ENCODE assay signal across 8 cellular contexts in genomic region chr17:81601525-81602120, GRCh38. TPM values are rescaled to one million over a fixed set of nuclear protein-coding genes. Genes with fewer than 3 reads are reported as not detected.
DNase-seq lines count a peak whose midpoint lies in the region; ATAC-seq and TF ChIP-seq lines count a peak whose summit lies in the region.

No MANE protein-coding gene starts in this region.

- H3K27me3 ChIP-seq in adipocyte (replicated peaks; ENCODE audit: control insufficient read depth, insufficient read depth, low read length), result no peaks in the 10 kb centered on the region

- no peak overlapping the region for H3K9ac ChIP-seq in adipocyte (ENCODE audit: low read length)

- intact Hi-C loops in left ventricle myocardium superior (cut with micrococcal nuclease), result no loop called here
- intact Hi-C loops in sciatic nerve (cut with DNase I), result loop anchor here (10.0 kb wide), 1 partner anchor 347 kb away; no protein-coding TSS in a partner anchor

- TF ChIP-seq CTCF in LNCAP (IDR thresholded peaks at IDR 0.05), result peak; percentile 73

- H3K36me3 ChIP-seq in adipocyte (ENCODE audit: control insufficient read depth, insufficient read depth, low read length, severe bottlenecking), result peaks cover 83% of the 10 kb centered on the region

- DNase-seq in GF-D8 (lab: John Stamatoyannopoulos, UW) (peak; percentile 32), RKO (ENCODE audit: low spot score) (peak; percentile 75), adipocyte (ENCODE audit: low read depth) (peak; percentile 87), left ventricle myocardium superior (no peak), sciatic nerve (ENCODE audit: low spot score) (no peak)

- no peaks in the 10 kb centered on the region for H3K9me3 ChIP-seq in adipocyte (ENCODE audit: control insufficient read depth, low read length)

- H3K4me3 ChIP-seq in adipocyte (ENCODE audit: low read length), result no peak overlapping the region

- H3K4me1 ChIP-seq in adipocyte (ENCODE audit: control insufficient read depth, insufficient read depth, low read length), result peaks cover 18% of the 10 kb centered on the region

- ATAC-seq in left ventricle myocardium superior, result peak; percentile 82
- ATAC-seq in sciatic nerve, result peak; percentile 86
- ATAC-seq in GM18907 (IDR thresholded peaks at IDR 0.05; ENCODE audit: unreplicated experiment), result no peak
- no peak for ATAC-seq in HG03432 (IDR thresholded peaks at IDR 0.05; ENCODE audit: unreplicated experiment)

RNA-seq across cellular contexts. Expression of gene NPLOC4, which starts 35.3 kb away (rescaled TPM):
- total RNA-seq in left ventricle myocardium superior (86.4 TPM), sciatic nerve (82.3 TPM)

RNA-seq across cellular contexts. Expression of gene TSPAN10, which starts 35.4 kb away (rescaled TPM):
- not detected for total RNA-seq in left ventricle myocardium superior
- total RNA-seq in sciatic nerve, result 0.85 TPM

RNA-seq across cellular contexts. Expression of gene FAAP100, which starts 49.5 kb away (rescaled TPM):
- total RNA-seq in left ventricle myocardium superior (15.4 TPM), sciatic nerve (20.0 TPM)

RNA-seq across cellular contexts. Expression of gene PDE6G, which starts 54.7 kb away (rescaled TPM):
- total RNA-seq in left ventricle myocardium superior, result not detected
- total RNA-seq in sciatic nerve, result not detected

Comparison
In these comparisons a context has a peak if more than half of its experiments do, and no peak if none do; other contexts are left out.
1. DNase-seq: peak in GF-D8 (single experiment), RKO (single experiment) and adipocyte (single experiment); none in left ventricle myocardium superior (single experiment) and sciatic nerve (single experiment).
2. ATAC-seq: peak in left ventricle myocardium superior (single experiment) and sciatic nerve (single experiment); none in GM18907 (single experiment) and HG03432 (single experiment).